17 cellular contexts compared by ENCODE assay signal in the genomic region with DNA sequence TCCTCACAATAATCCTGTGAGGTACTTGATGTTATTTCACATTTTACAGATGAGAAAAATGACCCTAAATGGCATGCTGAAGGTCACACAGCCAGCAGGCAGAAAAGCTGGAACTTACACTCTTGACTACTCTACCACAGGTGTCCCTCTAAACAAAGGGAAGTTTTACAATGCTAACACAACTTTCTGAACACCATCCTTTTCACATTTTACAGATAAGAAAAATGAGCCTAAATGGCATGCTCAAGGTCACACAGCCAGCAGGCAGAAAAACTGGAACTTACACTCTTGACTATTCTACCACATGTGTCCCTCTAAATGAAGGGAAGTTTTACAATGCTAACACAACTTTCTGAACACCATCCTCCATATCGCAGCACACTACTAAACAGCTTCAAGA. TPM values are rescaled to one million over a fixed set of nuclear protein-coding genes. Genes with fewer than 3 reads are reported as not detected.
DNase-seq lines count a peak whose midpoint lies in the region; ATAC-seq and TF ChIP-seq lines count a peak whose summit lies in the region.
"Had no signal": no experiment of that assay in that cellular context is flagged by ENCODE, and none has a peak within 500 bp of the region (broad histone marks: within the 10 kb centered on the region; RNA-seq: fewer than 3 reads in every experiment).

No MANE protein-coding gene starts in this region.

- H3K9me3 ChIP-seq in cardiac muscle cell (ENCODE audit: low read depth) = no peaks in the 10 kb centered on the region
- H3K9me3 ChIP-seq in neutrophil = no peaks in the 10 kb centered on the region
- H3K9me3 ChIP-seq: MG63 had no signal

- DNase-seq in cardiac muscle cell (ENCODE audit: low read depth in 1 of 2, low spot score in 1 of 2) (no peak), left ventricle myocardium superior (no peak), WTC11 (ENCODE audit: low spot score) (no peak), NCI-H1105 treated with DMSO at 0.1 percent for 48 hours (lab: John Stamatoyannopoulos, UW) (no peak), AG08395 (ENCODE audit: low spot score) (no peak)
- DNase-seq in activated CD4-positive, alpha-beta memory T cell treated with anti-CD3 and anti-CD28 coated beads for 36 hours = no peak
- DNase-seq: DMS79, Kasumi-1, MG63, NCI-H1417 treated with DMSO at 0.1 percent for 48 hours, NCI-H187, NCI-H446 treated with DMSO at 0.1 percent for 48 hours, NCI-H526 treated with DMSO at 0.1 percent for 48 hours, Right ventricle myocardium superior, SW 1271 had no signal

- H3K36me3 ChIP-seq in cardiac muscle cell = peaks cover 4% of the 10 kb centered on the region
- H3K36me3 ChIP-seq in neutrophil = peaks cover 24% of the 10 kb centered on the region

- no peaks in the 10 kb centered on the region for H3K27me3 ChIP-seq in cardiac muscle cell
- H3K27me3 ChIP-seq in neutrophil = no peaks in the 10 kb centered on the region
- H3K27me3 ChIP-seq: MG63 had no signal

- peak overlapping the region; percentile 63 for H3K27ac Mint-ChIP-seq in WTC11
- no peak overlapping the region for H3K27ac Mint-ChIP-seq in activated CD4-positive, alpha-beta memory T cell treated with anti-CD3 and anti-CD28 coated beads for 36 hours

- H3K36me3 Mint-ChIP-seq in WTC11 = peaks cover 23% of the 10 kb centered on the region
- H3K36me3 Mint-ChIP-seq in activated CD4-positive, alpha-beta memory T cell treated with anti-CD3 and anti-CD28 coated beads for 36 hours = peaks cover 25% of the 10 kb centered on the region

- H3K27me3 Mint-ChIP-seq in WTC11 (ENCODE audit: low read depth) = no peaks in the 10 kb centered on the region
- H3K27me3 Mint-ChIP-seq in activated CD4-positive, alpha-beta memory T cell treated with anti-CD3 and anti-CD28 coated beads for 36 hours = no peaks in the 10 kb centered on the region

- no peak overlapping the region for H3K4me3 ChIP-seq in cardiac muscle cell
- no peak overlapping the region for H3K4me3 ChIP-seq in neutrophil (ENCODE audit: low read depth in 1 of 2, low read length in 1 of 2)
- H3K4me3 ChIP-seq: MG63, SK-N-MC had no signal

- intact Hi-C loops in left ventricle myocardium superior (cut with micrococcal nuclease) = no loop called here
- intact Hi-C loops in activated CD4-positive, alpha-beta memory T cell treated with anti-CD3 and anti-CD28 coated beads for 36 hours (cut with micrococcal nuclease) = no loop called here

- no peak overlapping the region for H3K4me3 Mint-ChIP-seq in WTC11
- H3K4me3 Mint-ChIP-seq in activated CD4-positive, alpha-beta memory T cell treated with anti-CD3 and anti-CD28 coated beads for 36 hours = no peak overlapping the region

- POLR2A ChIA-PET in WTC11 (lab: Charles Lee) = no interaction called here
- POLR2A ChIA-PET in activated CD4-positive, alpha-beta memory T cell treated with anti-CD3 and anti-CD28 coated beads for 36 hours (lab: Charles Lee) = no interaction called here

- TF ChIP-seq CTCF in cardiac muscle cell (IDR thresholded peaks at IDR 0.05; ENCODE audit: low read depth, low read length) = no peak
- TF ChIP-seq CTCF in WTC11 (IDR thresholded peaks at IDR 0.05) = no peak
- no peak for TF ChIP-seq CTCF in neutrophil (IDR thresholded peaks at IDR 0.05)

- H3K27ac ChIP-seq in cardiac muscle cell = peak overlapping the region; percentile 53
- peak overlapping the region; percentile 66 for H3K27ac ChIP-seq in neutrophil
- H3K27ac ChIP-seq: SK-N-MC had no signal

- no peaks in the 10 kb centered on the region for H3K9me3 Mint-ChIP-seq in WTC11
- no peaks in the 10 kb centered on the region for H3K9me3 Mint-ChIP-seq in activated CD4-positive, alpha-beta memory T cell treated with anti-CD3 and anti-CD28 coated beads for 36 hours

- H3K4me1 ChIP-seq in cardiac muscle cell (ENCODE audit: low read depth) (no peaks in the 10 kb centered on the region), neutrophil (ENCODE audit: control insufficient read depth in 1 of 2, insufficient read depth in 1 of 2, low read depth in 1 of 2, low read length in 1 of 2) (peaks cover 38 to 44% of the 10 kb centered on the region in 2 experiments)

- CTCF ChIA-PET in WTC11 (lab: Charles Lee) = no interaction called here
- CTCF ChIA-PET in activated CD4-positive, alpha-beta memory T cell treated with anti-CD3 and anti-CD28 coated beads for 36 hours (lab: Charles Lee) = interaction anchor here (1.9 kb wide), 1 partner anchor 76 kb away, joined by 5 read pairs; no protein-coding TSS in a partner anchor

- H3K4me1 Mint-ChIP-seq in WTC11 = peaks cover 20% of the 10 kb centered on the region
- H3K4me1 Mint-ChIP-seq in activated CD4-positive, alpha-beta memory T cell treated with anti-CD3 and anti-CD28 coated beads for 36 hours (ENCODE audit: low read depth) = peaks cover 29% of the 10 kb centered on the region

- no peak for ATAC-seq in left ventricle myocardium superior
- no peak for ATAC-seq in WTC11

TF ChIP-seq in WTC11, 78 proteins besides CTCF, POLR2A, EP300 and RAD21:
- TF ChIP-seq MLX (CRISPR knock-in tag; IDR thresholded peaks at IDR 0.05) (no peak), IRF1 (CRISPR knock-in tag; IDR thresholded peaks at IDR 0.05) (no peak), FOXJ3 (CRISPR knock-in tag; IDR thresholded peaks at IDR 0.05; ENCODE audit: borderline replicate concordance) (no peak), GTF2I (CRISPR knock-in tag; conservative IDR thresholded peaks at IDR 0.05) (no peak), ZNF281 (CRISPR knock-in tag; IDR thresholded peaks at IDR 0.05) (no peak), NFYB (CRISPR knock-in tag; conservative IDR thresholded peaks at IDR 0.05; ENCODE audit: low read depth) (no peak), ZNF263 (CRISPR knock-in tag; IDR thresholded peaks at IDR 0.05; ENCODE audit: low read depth) (no peak), ZNF232 (CRISPR knock-in tag; IDR thresholded peaks at IDR 0.05) (no peak)
- TF ChIP-seq, protein P1, sequence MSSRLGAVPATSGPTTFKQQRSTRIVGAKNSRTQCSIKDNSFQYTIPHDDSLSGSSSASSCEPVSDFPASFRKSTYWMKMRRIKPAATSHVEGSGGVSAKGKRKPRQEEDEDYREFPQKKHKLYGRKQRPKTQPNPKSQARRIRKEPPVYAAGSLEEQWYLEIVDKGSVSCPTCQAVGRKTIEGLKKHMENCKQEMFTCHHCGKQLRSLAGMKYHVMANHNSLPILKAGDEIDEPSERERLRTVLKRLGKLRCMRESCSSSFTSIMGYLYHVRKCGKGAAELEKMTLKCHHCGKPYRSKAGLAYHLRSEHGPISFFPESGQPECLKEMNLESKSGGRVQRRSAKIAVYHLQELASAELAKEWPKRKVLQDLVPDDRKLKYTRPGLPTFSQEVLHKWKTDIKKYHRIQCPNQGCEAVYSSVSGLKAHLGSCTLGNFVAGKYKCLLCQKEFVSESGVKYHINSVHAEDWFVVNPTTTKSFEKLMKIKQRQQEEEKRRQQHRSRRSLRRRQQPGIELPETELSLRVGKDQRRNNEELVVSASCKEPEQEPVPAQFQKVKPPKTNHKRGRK (CRISPR knock-in tag; IDR thresholded peaks at IDR 0.05; ENCODE audit: borderline replicate concordance) = no peak
- TF ChIP-seq, protein P2, sequence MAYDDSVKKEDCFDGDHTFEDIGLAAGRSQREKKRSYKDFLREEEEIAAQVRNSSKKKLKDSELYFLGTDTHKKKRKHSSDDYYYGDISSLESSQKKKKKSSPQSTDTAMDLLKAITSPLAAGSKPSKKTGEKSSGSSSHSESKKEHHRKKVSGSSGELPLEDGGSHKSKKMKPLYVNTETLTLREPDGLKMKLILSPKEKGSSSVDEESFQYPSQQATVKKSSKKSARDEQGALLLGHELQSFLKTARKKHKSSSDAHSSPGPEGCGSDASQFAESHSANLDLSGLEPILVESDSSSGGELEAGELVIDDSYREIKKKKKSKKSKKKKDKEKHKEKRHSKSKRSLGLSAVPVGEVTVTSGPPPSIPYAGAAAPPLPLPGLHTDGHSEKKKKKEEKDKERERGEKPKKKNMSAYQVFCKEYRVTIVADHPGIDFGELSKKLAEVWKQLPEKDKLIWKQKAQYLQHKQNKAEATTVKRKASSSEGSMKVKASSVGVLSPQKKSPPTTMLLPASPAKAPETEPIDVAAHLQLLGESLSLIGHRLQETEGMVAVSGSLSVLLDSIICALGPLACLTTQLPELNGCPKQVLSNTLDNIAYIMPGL (CRISPR knock-in tag; IDR thresholded peaks at IDR 0.05) = no peak

RNA-seq across cellular contexts. Expression of gene TMCC1, which starts 35.6 kb away (rescaled TPM):
- total RNA-seq in cardiac muscle cell = 26.9 and 29.7 TPM in 2 replicates
- polyA plus RNA-seq in cardiac muscle cell = 12.3 and 12.7 TPM in 2 replicates
- 28.4 TPM for total RNA-seq in left ventricle myocardium superior
- 20.6 to 29.3 TPM (median 23.6 TPM) in 3 replicates for total RNA-seq in WTC11 (2021)
- total RNA-seq in activated CD4-positive, alpha-beta memory T cell treated with anti-CD3 and anti-CD28 coated beads for 36 hours = 10 to 100 TPM; 20.6 to 20.8 TPM
